ENCODE assay signal across 1 cellular context in genomic region chr17:36848008-36848902, GRCh38.
TF ChIP-seq lines count a peak whose summit lies in the region.

No MANE protein-coding gene starts in this region.

TF ChIP-seq in H1, 55 proteins besides CTCF, POLR2A, EP300 and RAD21 (continued from another document):
- no peak for TF ChIP-seq USF2 (IDR thresholded peaks at IDR 0.05; ENCODE audit: low read length)
